ENCODE assay signal across 12 cellular contexts in the genomic region with DNA sequence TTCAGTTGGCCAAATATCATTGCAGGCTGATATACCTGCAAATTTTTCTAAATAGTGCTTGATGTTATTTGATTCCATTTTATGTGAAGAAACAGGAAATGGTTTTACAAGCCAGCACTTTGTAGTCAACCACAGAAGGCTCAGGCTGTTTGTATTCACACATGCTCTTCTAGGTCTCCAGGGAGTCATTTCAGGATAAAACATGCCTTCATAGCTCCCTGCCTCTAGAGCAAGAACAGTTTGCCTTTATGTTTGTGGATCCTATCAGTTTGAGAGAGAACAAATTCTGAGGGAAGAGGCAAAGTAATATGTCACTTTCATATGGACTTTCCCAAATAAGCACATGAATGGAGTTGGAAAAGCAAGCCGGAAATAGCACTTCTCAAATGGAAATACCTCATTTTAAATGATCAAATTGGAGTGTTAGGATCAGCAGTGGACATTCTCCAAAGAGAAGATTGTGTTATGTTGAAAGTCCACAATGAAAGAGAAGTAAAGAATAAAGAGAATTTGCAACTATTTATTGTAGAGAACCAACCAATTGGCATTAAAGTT.
DNase-seq lines count a peak whose midpoint lies in the region; ATAC-seq and TF ChIP-seq lines count a peak whose summit lies in the region.
"Had no signal": no experiment of that assay in that cellular context is flagged by ENCODE, and none has a peak within 500 bp of the region (broad histone marks: within the 10 kb centered on the region; RNA-seq: fewer than 3 reads in every experiment).

No MANE protein-coding gene starts in this region.

- no peak overlapping the region for H3K4ac ChIP-seq in H9 (ENCODE audit: low read depth, low read length)

- no peaks in the 10 kb centered on the region for H3K27me3 Mint-ChIP-seq in H9 (ENCODE audit: low read depth)

- no peak overlapping the region for H2BK20ac ChIP-seq in H9 (ENCODE audit: low read depth, low read length, poor library complexity, severe bottlenecking)

- no peak overlapping the region for H2BK5ac ChIP-seq in H9 (ENCODE audit: insufficient read length, low read length)

- TF ChIP-seq POLR2A in Peyer's patch (IDR thresholded peaks at IDR 0.05) (no peak), suprapubic skin (IDR thresholded peaks at IDR 0.05) (no peak)

- H2BK120ac ChIP-seq in H9 (ENCODE audit: low read depth, low read length, poor library complexity, severe bottlenecking) = no peak overlapping the region

- no peaks in the 10 kb centered on the region for H3K9me3 ChIP-seq in H9 (ENCODE audit: control insufficient read depth, low read depth, low read length)
- H3K9me3 ChIP-seq in Peyer's patch = no peaks in the 10 kb centered on the region
- H3K9me3 ChIP-seq in suprapubic skin = no peaks in the 10 kb centered on the region

- peaks cover 23 to 43% of the 10 kb centered on the region in 2 experiments for H3K4me1 Mint-ChIP-seq in H9

- H2AFZ ChIP-seq in H9 (ENCODE audit: low read length) = no peak overlapping the region

- H3K36me3 Mint-ChIP-seq in H9 (ENCODE audit: insufficient read depth in 1 of 3, low read depth in 3 of 3) = peaks cover 0 to 4% (median 0%) of the 10 kb centered on the region in 3 experiments; a peak in 2 of 7 replicates

- H3K27ac ChIP-seq in H9 (ENCODE audit: insufficient read length, low read depth, low read length) (peak overlapping the region; percentile 76), Peyer's patch (no peak overlapping the region), suprapubic skin (no peak overlapping the region)

- no peak overlapping the region for H4K8ac ChIP-seq in H9 (replicated peaks; ENCODE audit: insufficient read length, low read depth, low read length)

- no peak for ATAC-seq in GM21737 (IDR thresholded peaks at IDR 0.05; ENCODE audit: unreplicated experiment)
- ATAC-seq: activated CD4-positive, CD25-positive, alpha-beta regulatory T cell treated with anti-CD3 and anti-CD28 coated beads, Interleukin-2, amount 50 U/mL, for 24 hours; esophagus mucosa had no signal

- no peak for TF ChIP-seq EP300 in suprapubic skin (IDR thresholded peaks at IDR 0.05)

- no peaks in the 10 kb centered on the region for H3K9me3 Mint-ChIP-seq in H9

- no peaks in the 10 kb centered on the region for H3K79me1 ChIP-seq in H9 (ENCODE audit: insufficient read depth, low read depth, low read length, poor library complexity, severe bottlenecking)

- no peak overlapping the region for H3K14ac ChIP-seq in H9 (ENCODE audit: insufficient read depth, low read length)

- H2BK12ac ChIP-seq in H9 (ENCODE audit: insufficient read length, low read depth, low read length) = no peak overlapping the region

- H3K4me3 Mint-ChIP-seq in H9 = peak overlapping the region in 1 of 2 experiments; percentile 5; a peak in 1 of 5 replicates

- TF ChIP-seq CTCF in H9 (conservative IDR thresholded peaks at IDR 0.05) (no peak), Peyer's patch (IDR thresholded peaks at IDR 0.05) (no peak), suprapubic skin (IDR thresholded peaks at IDR 0.05) (no peak)

- no peaks in the 10 kb centered on the region for H4K20me1 ChIP-seq in H9 (ENCODE audit: control insufficient read depth, insufficient read depth, insufficient read length)

- no peak overlapping the region for H4K91ac ChIP-seq in H9 (ENCODE audit: insufficient read length, low read depth, low read length)

- H2BK15ac ChIP-seq in H9 (ENCODE audit: low read depth, low read length) = no peak overlapping the region

- H3K36me3 ChIP-seq in Peyer's patch = no peaks in the 10 kb centered on the region
- H3K36me3 ChIP-seq in suprapubic skin = no peaks in the 10 kb centered on the region

- peaks cover 16% of the 10 kb centered on the region for H3K4me1 ChIP-seq in H9 (ENCODE audit: insufficient read depth, low read length)
- H3K4me1 ChIP-seq in Peyer's patch = no peaks in the 10 kb centered on the region
- no peaks in the 10 kb centered on the region for H3K4me1 ChIP-seq in suprapubic skin

- no peaks in the 10 kb centered on the region for H3K23me2 ChIP-seq in H9 (ENCODE audit: insufficient read length, low read depth, low read length, poor library complexity, severe bottlenecking)

- H3K27me3 ChIP-seq in H9 (ENCODE audit: insufficient read depth, low read length) = no peaks in the 10 kb centered on the region
- H3K27me3 ChIP-seq in Peyer's patch = no peaks in the 10 kb centered on the region
- no peaks in the 10 kb centered on the region for H3K27me3 ChIP-seq in suprapubic skin

- H3K79me2 ChIP-seq in H9 (ENCODE audit: insufficient read depth, low read length) = no peaks in the 10 kb centered on the region

- H3T11ph ChIP-seq in H9 (ENCODE audit: low read length) = no peak overlapping the region

- H3K56ac ChIP-seq in H9 (ENCODE audit: insufficient read length, low read depth, low read length) = no peak overlapping the region

- WGBS in H9 (ENCODE audit: extremely low coverage, insufficient read length, low lambda C conversion rate) = no CpG with 5 or more reads among the region's 1 CpG
- WGBS in suprapubic skin = 64% methylated on average over 1 of the region's 1 CpG

- H2AK5ac ChIP-seq in H9 (ENCODE audit: insufficient read length, low read length) = no peak overlapping the region

- H3K23ac ChIP-seq in H9 (ENCODE audit: insufficient read length, low read depth, low read length) = no peak overlapping the region

- H3K4me2 ChIP-seq in H9 (ENCODE audit: insufficient read depth, insufficient read length, low read length) = peak overlapping the region; percentile 20

- peak; percentile 1 for DNase-seq in GM04504 (ENCODE audit: low read depth)
- DNase-seq in H9 = no peak
- DNase-seq in NCI-H1694 treated with DMSO at 0.1 percent for 48 hours (lab: John Stamatoyannopoulos, UW) = peak; percentile 49
- peak; percentile 35 for DNase-seq in fibroblast of gingiva (ENCODE audit: low read depth)
- no peak for DNase-seq in SIG-M5 (lab: John Stamatoyannopoulos, UW)
- no peak for DNase-seq in Peyer's patch
- DNase-seq in suprapubic skin (ENCODE audit: low spot score in 2 of 2) = no peak
- DNase-seq: activated naive CD4-positive, alpha-beta T cell treated with anti-CD3 and anti-CD28 coated beads, Interleukin-2, amount 50 U/mL, for 16 hours had no signal

- H3K4me3 ChIP-seq in Peyer's patch = no peak overlapping the region
- H3K4me3 ChIP-seq in suprapubic skin = no peak overlapping the region
- H3K4me3 ChIP-seq: lung had no signal

- H3K27ac Mint-ChIP-seq in H9 = peak overlapping the region in 2 of 3 experiments; percentile 22 to 69; a peak in 4 of 7 replicates

- H4K5ac ChIP-seq in H9 (ENCODE audit: insufficient read length, low read depth, low read length) = no peak overlapping the region

- no peak overlapping the region for H3K18ac ChIP-seq in H9 (ENCODE audit: insufficient read length, low read depth, low read length)

- H3K9ac ChIP-seq in H9 (ENCODE audit: extremely low read depth, insufficient read length, low read length) = no peak overlapping the region

Comparison
In these comparisons a context has a peak if more than half of its experiments do, and no peak if none do; other contexts are left out.
1. DNase-seq: peak in GM04504 (single experiment), NCI-H1694 treated with DMSO at 0.1 percent for 48 hours (single experiment) and fibroblast of gingiva (single experiment); none in H9 (single experiment), SIG-M5 (single experiment), Peyer's patch (0 of 3) and suprapubic skin (0 of 2).